In the genomic region with DNA sequence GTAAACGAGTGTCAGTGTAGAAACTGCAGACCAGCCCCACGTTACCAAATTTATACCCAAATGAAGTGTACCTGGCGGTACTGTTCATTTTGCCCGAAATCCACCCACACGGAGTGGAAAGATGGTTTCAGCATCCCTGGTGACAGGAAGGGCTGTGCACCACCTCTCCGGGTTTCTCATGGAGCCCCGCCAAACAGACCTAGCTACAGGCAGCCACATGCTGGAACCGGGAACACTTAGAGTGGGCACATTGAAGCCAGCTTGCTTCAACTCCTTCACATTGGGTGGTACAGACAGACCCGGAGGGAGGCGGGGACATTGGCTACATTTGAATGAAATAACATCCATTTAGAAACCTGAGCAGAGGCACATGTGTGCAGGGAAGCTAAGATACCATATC, we compare ENCODE assay signal across 18 cellular contexts.
DNase-seq lines count a peak whose midpoint lies in the region; ATAC-seq, FAIRE-seq and TF ChIP-seq lines count a peak whose summit lies in the region.
"Had no signal": no experiment of that assay in that cellular context is flagged by ENCODE, and none has a peak within 500 bp of the region (broad histone marks: within the 10 kb centered on the region; RNA-seq: fewer than 3 reads in every experiment).

No MANE protein-coding gene starts in this region.

- H3K27me3 Mint-ChIP-seq in activated naive CD8-positive, alpha-beta T cell, result no peaks in the 10 kb centered on the region
- H3K27me3 Mint-ChIP-seq in osteocyte (ENCODE audit: unreplicated experiment), result no peaks in the 10 kb centered on the region
- H3K27me3 Mint-ChIP-seq: brain had no signal

- FAIRE-seq in GM19239 (lab: Jason Lieb, UNC), result peak; percentile 21
- FAIRE-seq: HTR-8/SVneo had no signal

- H3K36me3 Mint-ChIP-seq in activated naive CD8-positive, alpha-beta T cell, result peaks cover 5% of the 10 kb centered on the region
- H3K36me3 Mint-ChIP-seq in osteocyte (ENCODE audit: unreplicated experiment), result peaks cover 6% of the 10 kb centered on the region

- no peaks in the 10 kb centered on the region for H3K9me3 Mint-ChIP-seq in activated naive CD8-positive, alpha-beta T cell (ENCODE audit: low read depth)
- no peaks in the 10 kb centered on the region for H3K9me3 Mint-ChIP-seq in osteocyte (ENCODE audit: unreplicated experiment)
- H3K9me3 Mint-ChIP-seq: brain, neural progenitor cell had no signal

- peaks cover 89% of the 10 kb centered on the region for H3K4me1 Mint-ChIP-seq in activated naive CD8-positive, alpha-beta T cell (ENCODE audit: low read depth)
- peaks cover 19% of the 10 kb centered on the region for H3K4me1 Mint-ChIP-seq in osteocyte (ENCODE audit: unreplicated experiment)

- no peak for TF ChIP-seq CTCF in osteocyte (IDR thresholded peaks at IDR 0.05)

- H3K4me3 Mint-ChIP-seq in activated naive CD8-positive, alpha-beta T cell, result no peak overlapping the region
- H3K4me3 Mint-ChIP-seq in osteocyte (ENCODE audit: unreplicated experiment), result no peak overlapping the region
- H3K4me3 Mint-ChIP-seq: brain, neural progenitor cell had no signal

- peak; percentile 40 for DNase-seq in activated naive CD4-positive, alpha-beta T cell treated with Interleukin-2 at 50 U/mL for 16 hours
- DNase-seq in activated naive CD4-positive, alpha-beta T cell (lab: John Stamatoyannopoulos, UW), result no peak
- no peak for DNase-seq in GM19239 (ENCODE audit: insufficient read length, low spot score)
- no peak for DNase-seq in osteocyte (ENCODE audit: extremely low spot score, unreplicated experiment)
- DNase-seq in nucleus accumbens (lab: John Stamatoyannopoulos, UW), result no peak
- DNase-seq in activated effector memory CD4-positive, alpha-beta T cell treated with anti-CD3 and anti-CD28 coated beads, Interleukin-2, amount 50 U/mL, for 16 hours, result no peak
- DNase-seq: activated gamma-delta T cell treated with Interleukin-2 at 50 U/mL for 16 hours; NCI-H1417 treated with DMSO at 0.1 percent for 48 hours; NK-92 treated with Interleukin-12 subunit alpha and Interleukin-12 subunit beta, amount 100 ng/mL, for 24 hours; retina; SHP77; T1000 had no signal

- ATAC-seq in GM21423 (IDR thresholded peaks at IDR 0.05; ENCODE audit: unreplicated experiment), result no peak
- ATAC-seq: HCT116 had no signal

- H3K27ac Mint-ChIP-seq in activated naive CD8-positive, alpha-beta T cell, result peak overlapping the region; percentile 87
- H3K27ac Mint-ChIP-seq in osteocyte (ENCODE audit: unreplicated experiment), result peak overlapping the region; percentile 8
- H3K27ac Mint-ChIP-seq: neural progenitor cell had no signal
